Comparison of ENCODE assay signal across 11 cellular contexts in genomic region chr11:34405079-34405858, GRCh38. TPM values are rescaled to one million over a fixed set of nuclear protein-coding genes. Genes with fewer than 3 reads are reported as not detected.
DNase-seq lines count a peak whose midpoint lies in the region; ATAC-seq, FAIRE-seq and TF ChIP-seq lines count a peak whose summit lies in the region.
"Had no signal": no experiment of that assay in that cellular context is flagged by ENCODE, and none has a peak within 500 bp of the region (broad histone marks: within the 10 kb centered on the region; RNA-seq: fewer than 3 reads in every experiment).

No MANE protein-coding gene starts in this region.

- no peaks in the 10 kb centered on the region for H3K4me1 Mint-ChIP-seq in GM23338

- no peaks in the 10 kb centered on the region for H3K4me1 ChIP-seq in GM23338 (ENCODE audit: insufficient read depth)

- no peak overlapping the region for H3K4me3 ChIP-seq in GM23338
- H3K4me3 ChIP-seq: prostate gland had no signal

- no peaks in the 10 kb centered on the region for H3K36me3 ChIP-seq in GM23338 (ENCODE audit: insufficient read depth)
- H3K36me3 ChIP-seq: prostate gland had no signal

- no peaks in the 10 kb centered on the region for H4K20me1 ChIP-seq in GM23338 (replicated peaks; ENCODE audit: insufficient read depth)

- no peaks in the 10 kb centered on the region for H3K27me3 ChIP-seq in GM23338 (ENCODE audit: insufficient read depth)

- H3K27ac Mint-ChIP-seq in GM23338, result no peak overlapping the region

- peak; percentile 85 for DNase-seq in CD1c-positive myeloid dendritic cell (ENCODE audit: extremely low spot score)
- no peak for DNase-seq in GM23338 (ENCODE audit: low spot score)
- peak; percentile 69 for DNase-seq in SW480 (ENCODE audit: low spot score)
- DNase-seq in lung microvascular endothelial cell (ENCODE audit: low read depth in 2 of 2), result peak; percentile 3 to 26
- DNase-seq in activated effector memory CD4-positive, alpha-beta T cell treated with anti-CD3 and anti-CD28 coated beads, Interleukin-2, amount 50 U/mL, for 16 hours, result no peak
- DNase-seq in D721Med (ENCODE audit: insufficient read length, low spot score), result no peak
- DNase-seq: activated CD4-positive, alpha-beta T cell treated with anti-CD3 and anti-CD28 coated beads, Interleukin-2, amount 50 U/mL, for 48 hours had no signal

- no peak for ATAC-seq in GM23338
- no peak for ATAC-seq in GM21515 (IDR thresholded peaks at IDR 0.05; ENCODE audit: unreplicated experiment)
- no peak for ATAC-seq in HG03135 (IDR thresholded peaks at IDR 0.05; ENCODE audit: unreplicated experiment)

- no peak for FAIRE-seq in D721Med (lab: Jason Lieb, UNC)
- FAIRE-seq: colon had no signal

- peaks cover 2% of the 10 kb centered on the region; the same call in 1 of the 2 replicates for H3K9me2 ChIP-seq in GM23338 (ENCODE audit: insufficient read depth)

- no peaks in the 10 kb centered on the region for H3K36me3 Mint-ChIP-seq in GM23338 (ENCODE audit: low read depth)

- no peaks in the 10 kb centered on the region for H3K27me3 Mint-ChIP-seq in GM23338 (ENCODE audit: insufficient read depth, low read depth, poor library complexity)

- no peak overlapping the region for H3K4me3 Mint-ChIP-seq in GM23338

- no peak for TF ChIP-seq CTCF in GM23338 (conservative IDR thresholded peaks at IDR 0.05; ENCODE audit: low read depth in 2 of 2)
- no peak for TF ChIP-seq CTCF in D721Med (IDR thresholded peaks at IDR 0.05; ENCODE audit: insufficient read depth, missing control alignments)

- no peak overlapping the region for H3K27ac ChIP-seq in GM23338 (ENCODE audit: low read depth)
- H3K27ac ChIP-seq: prostate gland had no signal

- H3K79me2 ChIP-seq in GM23338 (replicated peaks; ENCODE audit: insufficient read depth), result no peaks in the 10 kb centered on the region

- no peak overlapping the region for H3K4me2 ChIP-seq in GM23338

- H2AFZ ChIP-seq in GM23338, result peak overlapping the region; percentile 87

- H3F3A ChIP-seq in GM23338 (replicated peaks; ENCODE audit: low read depth), result no peaks in the 10 kb centered on the region

- H3K9me3 Mint-ChIP-seq in GM23338, result peaks cover 2% of the 10 kb centered on the region; the same call in 1 of the 3 replicates

TF ChIP-seq in GM23338, 12 proteins besides CTCF, POLR2A, EP300 and RAD21 (continues in another document):
- no peak for TF ChIP-seq ETS1 (IDR thresholded peaks at IDR 0.05)
- no peak for TF ChIP-seq POLR2AphosphoS5 (IDR thresholded peaks at IDR 0.05; ENCODE audit: low read depth)
- no peak for TF ChIP-seq EZH2phosphoT487 (IDR thresholded peaks at IDR 0.05; ENCODE audit: unreplicated experiment)
- TF ChIP-seq EZH2 (IDR thresholded peaks at IDR 0.05; ENCODE audit: low read depth, unreplicated experiment), result no peak
- no peak for TF ChIP-seq ZNF114 (CRISPR knock-in tag; IDR thresholded peaks at IDR 0.05)
- no peak for TF ChIP-seq ZNF331 (CRISPR knock-in tag; IDR thresholded peaks at IDR 0.05; ENCODE audit: low read depth)
- no peak for TF ChIP-seq NANOG (IDR thresholded peaks at IDR 0.05; ENCODE audit: borderline replicate concordance)
- TF ChIP-seq JUNB (IDR thresholded peaks at IDR 0.05; ENCODE audit: unreplicated experiment), result no peak
- no peak for TF ChIP-seq ZNF462 (CRISPR knock-in tag; IDR thresholded peaks at IDR 0.05)
- TF ChIP-seq CREB1 (CRISPR knock-in tag; IDR thresholded peaks at IDR 0.05; ENCODE audit: low read depth), result no peak

RNA-seq across cellular contexts. Expression of gene CAT, which starts 33.5 kb away (rescaled TPM):
- 24.0 and 24.3 TPM in 2 replicates for total RNA-seq in GM23338 (2014; rRNA removed; shearing (Covaris generic))
- polyA plus RNA-seq in GM23338 (2016; fragmentation: Nextera tagmentation; extraction: Ambion mirVana), result 13.1 and 15.9 TPM in 2 replicates
- 23.5 and 28.2 TPM in 2 replicates for total RNA-seq in lung microvascular endothelial cell

RNA-seq across cellular contexts. Expression of gene ABTB2, which starts 47.5 kb away (rescaled TPM):
- total RNA-seq in GM23338 (2014; rRNA removed; shearing (Covaris generic)), result 9.9 and 12.1 TPM in 2 replicates
- 2.6 and 3.1 TPM in 2 replicates for polyA plus RNA-seq in GM23338 (2016; fragmentation: Nextera tagmentation; extraction: Ambion mirVana)
- under 0.01 and 0.20 TPM in 2 replicates for total RNA-seq in lung microvascular endothelial cell

Comparison
In these comparisons a context has a peak if more than half of its experiments do, and no peak if none do; other contexts are left out.
1. DNase-seq: peak in CD1c-positive myeloid dendritic cell (single experiment), SW480 (single experiment) and lung microvascular endothelial cell (2 of 2); none in GM23338 (single experiment), activated effector memory CD4-positive, alpha-beta T cell treated with anti-CD3 and anti-CD28 coated beads, Interleukin-2, amount 50 U/mL, for 16 hours (single experiment) and D721Med (single experiment).